Comparison of ENCODE assay signal across 1 cellular context in genomic region chr5:112921833-112922817, GRCh38.
TF ChIP-seq lines count a peak whose summit lies in the region.

Gene REEP5, minus strand, starts transcription at chr5:112922227. Its CDS starts 37 bp downstream, at chr5:112922190.

TF ChIP-seq in GM12878, 131 proteins besides CTCF, POLR2A, EP300 and RAD21 (continued from another document):
- TF ChIP-seq EED (IDR thresholded peaks at IDR 0.05; ENCODE audit: low read depth) (peak; percentile 26; the same call in 1 of the 2 replicates), CREM (IDR thresholded peaks at IDR 0.05; ENCODE audit: low read depth) (peak; percentile 9; the same call in 1 of the 2 replicates), MAX (IDR thresholded peaks at IDR 0.05; ENCODE audit: low read depth, low read length) (peak; percentile 24; the same call in 1 of the 2 replicates), MEF2B (IDR thresholded peaks at IDR 0.05; ENCODE audit: partially characterized antibody, poor library complexity, severe bottlenecking) (no peak), MXI1 (IDR thresholded peaks at IDR 0.05; ENCODE audit: low read depth, low read length) (0 out of 2 replicates have a peak, but pooled peaks have one; percentile 32), FOXK2 (IDR thresholded peaks at IDR 0.05) (no peak), STAT1 (conservative IDR thresholded peaks at IDR 0.05) (no peak), TAF1 (IDR thresholded peaks at IDR 0.05; ENCODE audit: borderline replicate concordance, low read depth, low read length) (peak; percentile 84), KAT2A (conservative IDR thresholded peaks at IDR 0.05; ENCODE audit: control insufficient read depth, low read depth, low read length) (no peak), BRCA1 (IDR thresholded peaks at IDR 0.05; ENCODE audit: low read depth, low read length) (no peak), CEBPZ (IDR thresholded peaks at IDR 0.05; ENCODE audit: low read depth, low read length) (no peak), ZNF24 (IDR thresholded peaks at IDR 0.05) (peak; percentile 63; the same call in 1 of the 2 replicates), BCL11A (IDR thresholded peaks at IDR 0.05; ENCODE audit: low read depth, low read length) (no peak), PML (IDR thresholded peaks at IDR 0.05; ENCODE audit: low read length) (no peak), ZBTB4 (CRISPR knock-in tag; IDR thresholded peaks at IDR 0.05) (no peak), BACH1 (IDR thresholded peaks at IDR 0.05; ENCODE audit: borderline replicate concordance) (peak; percentile 86), SIN3A (IDR thresholded peaks at IDR 0.05; ENCODE audit: low read depth, low read length) (no peak; the same call in 1 of the 2 replicates), SMC3 (IDR thresholded peaks at IDR 0.05; ENCODE audit: borderline replicate concordance, low read length) (peak; percentile 33; the same call in 1 of the 2 replicates), TCF12 (IDR thresholded peaks at IDR 0.05; ENCODE audit: low read depth, low read length) (0 out of 2 replicates have a peak, but pooled peaks have one; percentile 13), POU2F2 (IDR thresholded peaks at IDR 0.05; ENCODE audit: borderline replicate concordance, low read depth, low read length) (peak; percentile 45; the same call in 1 of the 3 replicates), KLF5 (IDR thresholded peaks at IDR 0.05; ENCODE audit: partially characterized antibody) (peak; percentile 32), IRF5 (IDR thresholded peaks at IDR 0.05; ENCODE audit: borderline replicate concordance) (no peak), MTA2 (IDR thresholded peaks at IDR 0.05; ENCODE audit: low read depth) (peak; percentile 12; the same call in 1 of the 2 replicates), SMAD1 (IDR thresholded peaks at IDR 0.05; ENCODE audit: low read depth, partially characterized antibody) (peak; percentile 45), EGR1 (IDR thresholded peaks at IDR 0.05; ENCODE audit: borderline replicate concordance in 1 of 2, low read depth in 2 of 2, low read length in 2 of 2) (peak; percentile 7 to 81), YY1 (IDR thresholded peaks at IDR 0.05; ENCODE audit: low read depth, low read length) (peak; percentile 89), RB1 (IDR thresholded peaks at IDR 0.05; ENCODE audit: borderline replicate concordance) (peak; percentile 57; the same call in 1 of the 2 replicates), ZSCAN29 (IDR thresholded peaks at IDR 0.05) (peak; percentile 98), EZH2 (IDR thresholded peaks at IDR 0.05; ENCODE audit: borderline replicate concordance, control insufficient read depth, low read depth, low read length) (no peak), NR2F1 (conservative IDR thresholded peaks at IDR 0.05) (peak; percentile 38; the same call in 1 of the 2 replicates), GATAD2B (conservative IDR thresholded peaks at IDR 0.05; ENCODE audit: low read depth) (peak; percentile 88; the same call in 1 of the 2 replicates), NFXL1 (IDR thresholded peaks at IDR 0.05; ENCODE audit: borderline replicate concordance) (0 out of 2 replicates have a peak, but pooled peaks have one; percentile 63), BHLHE40 (IDR thresholded peaks at IDR 0.05; ENCODE audit: borderline replicate concordance in 1 of 2, low read depth in 2 of 2, low read length in 1 of 2) (peak; percentile 23 to 75; a peak in 2 of 4 replicates), CHD2 (IDR thresholded peaks at IDR 0.05; ENCODE audit: borderline replicate concordance, low read depth, low read length) (peak; percentile 50), SMAD5 (IDR thresholded peaks at IDR 0.05; ENCODE audit: low read depth) (peak; percentile 72; the same call in 1 of the 2 replicates), IKZF1 (conservative IDR thresholded peaks at IDR 0.05) (peak; percentile 50), MEF2A (IDR thresholded peaks at IDR 0.05; ENCODE audit: insufficient read depth, low read depth, low read length) (0 out of 2 replicates have a peak, but pooled peaks have one; percentile 67), ZNF592 (IDR thresholded peaks at IDR 0.05) (0 out of 2 replicates have a peak, but pooled peaks have one; percentile 66), CBX5 (IDR thresholded peaks at IDR 0.05; ENCODE audit: low read depth) (0 out of 2 replicates have a peak, but pooled peaks have one; percentile 23), SMARCA5 (IDR thresholded peaks at IDR 0.05) (peak; percentile 92), ETV6 (conservative IDR thresholded peaks at IDR 0.05 in 1 of 2, IDR thresholded peaks at IDR 0.05 in 1 of 2; ENCODE audit: borderline replicate concordance in 1 of 2, low read depth in 1 of 2) (peak in 1 of 2 experiments; percentile 50; a peak in 1 of 4 replicates), NBN (IDR thresholded peaks at IDR 0.05) (peak; percentile 55; the same call in 1 of the 2 replicates), DPF2 (IDR thresholded peaks at IDR 0.05) (no peak; the same call in 1 of the 2 replicates)
TF ChIP-seq in GM12878: peak in this region for 37.
